In the genomic region with DNA sequence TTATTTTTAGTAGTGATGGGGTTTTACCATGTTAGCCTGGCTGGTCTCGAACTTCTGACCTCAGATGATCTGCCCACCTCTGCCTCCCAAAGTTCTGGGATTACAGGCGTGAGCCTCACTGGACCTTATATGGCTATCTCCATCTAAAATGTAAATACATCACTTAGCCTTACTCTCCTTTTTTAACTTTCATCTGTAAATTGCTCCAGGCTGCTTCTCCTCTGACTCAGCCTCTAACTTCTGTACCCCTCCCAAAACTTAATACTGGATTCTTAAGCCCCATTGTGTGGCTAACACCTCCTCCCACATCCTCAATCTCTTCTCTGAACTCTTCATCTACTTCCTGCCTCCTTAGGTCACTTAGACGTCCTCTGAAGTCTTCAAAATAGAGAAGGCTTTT, we compare ENCODE assay signal across 9 cellular contexts. TPM values are rescaled to one million over a fixed set of nuclear protein-coding genes. Genes with fewer than 3 reads are reported as not detected.
DNase-seq lines count a peak whose midpoint lies in the region; ATAC-seq, FAIRE-seq and TF ChIP-seq lines count a peak whose summit lies in the region.
"Had no signal": no experiment of that assay in that cellular context is flagged by ENCODE, and none has a peak within 500 bp of the region (broad histone marks: within the 10 kb centered on the region; RNA-seq: fewer than 3 reads in every experiment).

No MANE protein-coding gene starts in this region.

- H3K4me1 ChIP-seq in SJSA1 (replicated peaks) (peaks cover 50% of the 10 kb centered on the region), HepG2 (ENCODE audit: insufficient read depth, low read length) (peaks cover 45% of the 10 kb centered on the region)

- WGBS in HepG2 (ENCODE audit: low lambda C conversion rate): 81% methylated on average over 3 of the region's 3 CpGs

- H2AFZ ChIP-seq in HepG2 (ENCODE audit: low read length): no peak overlapping the region

- BruUV-seq in HepG2 (replicated peaks; lab: Mats Ljungman, UMichigan): no TSS peak

- TF ChIP-seq RAD21 in HepG2 (CRISPR knock-in tag; IDR thresholded peaks at IDR 0.05): no peak

- TF ChIP-seq POLR2A in HepG2 (IDR thresholded peaks at IDR 0.05; ENCODE audit: insufficient read depth in 1 of 2, low read depth in 2 of 2, low read length in 2 of 2): no peak

- TF ChIP-seq CTCF in epithelial cell of esophagus (IDR thresholded peaks at IDR 0.05; ENCODE audit: insufficient read depth, low read depth, low read length, missing control alignments) (no peak), HepG2 (CRISPR knock-in tag; IDR thresholded peaks at IDR 0.05) (no peak)

- CTCF ChIA-PET in HepG2 (lab: Yijun Ruan, JAX; ENCODE audit: low intra/inter-chr PET ratio, low total read pairs): no interaction called here

- H4K20me1 ChIP-seq in HepG2 (ENCODE audit: insufficient read depth, low read length): no peaks in the 10 kb centered on the region

- no peak overlapping the region for H3K4me2 ChIP-seq in HepG2 (ENCODE audit: low read depth, low read length)

- no peak for TF ChIP-seq EP300 in HepG2 (IDR thresholded peaks at IDR 0.05; ENCODE audit: low read depth in 2 of 2, low read length in 2 of 2)
- no peak for TF ChIP-seq EP300 in HepG2 (CRISPR knock-in tag; IDR thresholded peaks at IDR 0.05; ENCODE audit: borderline replicate concordance)

- POLR2A ChIA-PET in HepG2 (lab: Yijun Ruan, JAX): no interaction called here

- ATAC-seq in HepG2: no peak
- ATAC-seq: pancreas had no signal

- peaks cover 39% of the 10 kb centered on the region for H3K79me2 ChIP-seq in HepG2 (ENCODE audit: insufficient read depth, low read length)

- in situ Hi-C loops in HepG2 (cut with HindIII; ENCODE audit: extremely low pct_ligation_motif_present, low pct_unique_long_range_greater_than_20kb): no loop called here

- H3K36me3 ChIP-seq in SJSA1 (peaks cover 3% of the 10 kb centered on the region; the same call in 1 of the 2 replicates), HepG2 (replicated peaks in 1 of 2; ENCODE audit: control insufficient read depth in 1 of 2, insufficient read depth in 2 of 2, low read length in 2 of 2) (no peaks in the 10 kb centered on the region), H7 (replicated peaks; ENCODE audit: control insufficient read depth, insufficient read depth, low read length) (no peaks in the 10 kb centered on the region)
- H3K36me3 ChIP-seq: pancreas had no signal

- no peak for FAIRE-seq in HepG2 (lab: Jason Lieb, UNC)
- FAIRE-seq: pancreas had no signal

- H3K27me3 ChIP-seq in SJSA1 (replicated peaks) (no peaks in the 10 kb centered on the region), HepG2 (ENCODE audit: control insufficient read depth in 1 of 2, insufficient read depth in 2 of 2, low read length in 2 of 2) (no peaks in the 10 kb centered on the region; a peak in 1 of 5 replicates), H7 (ENCODE audit: control insufficient read depth, insufficient read depth, low read length) (peaks cover 4% of the 10 kb centered on the region; the same call in 1 of the 2 replicates)
- H3K27me3 ChIP-seq: pancreas had no signal

- H3K9ac ChIP-seq in HepG2 (ENCODE audit: insufficient read depth, low read depth, low read length): no peak overlapping the region; the same call in 1 of the 2 replicates

- no peak overlapping the region for H3K4me3 ChIP-seq in SJSA1
- H3K4me3 ChIP-seq in epithelial cell of esophagus (ENCODE audit: low read length): no peak overlapping the region
- no peak overlapping the region for H3K4me3 ChIP-seq in HepG2 (replicated peaks in 1 of 3; ENCODE audit: insufficient read depth in 1 of 3, low read depth in 2 of 3, low read length in 3 of 3)
- no peak overlapping the region for H3K4me3 ChIP-seq in H7 (ENCODE audit: insufficient read depth, low read depth, low read length)
- H3K4me3 ChIP-seq: pancreas had no signal

- H3K9me3 ChIP-seq in SJSA1 (replicated peaks) (peaks cover 3% of the 10 kb centered on the region; the same call in 1 of the 2 replicates), HepG2 (ENCODE audit: low read length) (no peaks in the 10 kb centered on the region)
- H3K9me3 ChIP-seq: pancreas had no signal

- peak; percentile 12 to 22 for DNase-seq in activated CD4-positive, alpha-beta T cell treated with anti-CD3 and anti-CD28 coated beads for 4 hours
- no peak for DNase-seq in activated CD4-positive, alpha-beta T cell treated with anti-CD3 and anti-CD28 coated beads for 1 hour
- DNase-seq in SJSA1 (ENCODE audit: low read depth in 1 of 2, low spot score in 2 of 2) (peak; percentile 51 to 68), epithelial cell of esophagus (ENCODE audit: low read depth) (peak; percentile 35), HepG2 (ENCODE audit: low spot score) (no peak), NCI-H128 (lab: John Stamatoyannopoulos, UW; ENCODE audit: unreplicated experiment) (no peak), H7 (no peak)
- peak; percentile 2 for DNase-seq in stimulated activated naive CD4-positive, alpha-beta T cell treated with Interleukin-2 at 50 U/mL for 16 hours (lab: John Stamatoyannopoulos, UW)
- DNase-seq: pancreas had no signal

- intact Hi-C loops in HepG2 (cut with micrococcal nuclease; ENCODE audit: unreplicated experiment): no loop called here

- 0 out of 2 replicates have a peak overlapping the region, but pooled peaks have one; percentile 11 for H3K27ac ChIP-seq in SJSA1
- no peak overlapping the region for H3K27ac ChIP-seq in HepG2 (ENCODE audit: extremely low read length, insufficient read depth, low read length)
- H3K27ac ChIP-seq: pancreas had no signal

TF ChIP-seq in HepG2, 621 proteins besides CTCF, POLR2A, EP300 and RAD21 (continues in another document):
- TF ChIP-seq ZNF101 (CRISPR knock-in tag; IDR thresholded peaks at IDR 0.05; ENCODE audit: borderline replicate concordance, low read depth) (no peak), EED (CRISPR knock-in tag; IDR thresholded peaks at IDR 0.05) (no peak), SRY (CRISPR knock-in tag; IDR thresholded peaks at IDR 0.05) (no peak), SNAPC2 (CRISPR knock-in tag; IDR thresholded peaks at IDR 0.05) (no peak), JDP2 (CRISPR knock-in tag; IDR thresholded peaks at IDR 0.05; ENCODE audit: borderline replicate concordance) (no peak), MLLT10 (CRISPR knock-in tag; IDR thresholded peaks at IDR 0.05) (no peak), ZNF75D (CRISPR knock-in tag; IDR thresholded peaks at IDR 0.05; ENCODE audit: borderline replicate concordance) (no peak), HMG20A (CRISPR knock-in tag; IDR thresholded peaks at IDR 0.05; ENCODE audit: borderline replicate concordance) (no peak)

RNA-seq across cellular contexts. Expression of a gene that starts 4.0 kb away (rescaled TPM):
- total RNA-seq in SJSA1 (2014; rRNA removed; shearing (Covaris generic)): 6.4 and 10.2 TPM in 2 replicates
- total RNA-seq in HepG2 (2016; rRNA removed; fragmentation: Illumina TruSeq; extraction: Trizol): 12.4 and 18.9 TPM in 2 replicates
- 1.1 and 1.5 TPM in 2 replicates for total RNA-seq in HepG2 (2016; cell fraction: cytosol; rRNA removed; fragmentation: Illumina TruSeq; extraction: Trizol; ENCODE audit: low read depth)
- total RNA-seq in HepG2 (2016; cell fraction: insoluble cytoplasmic fraction; rRNA removed; fragmentation: Illumina TruSeq; extraction: Trizol): 12.6 and 18.4 TPM in 2 replicates
- total RNA-seq in HepG2 (2016; cell fraction: membrane; rRNA removed; fragmentation: Illumina TruSeq; extraction: Trizol): 5.4 and 5.7 TPM in 2 replicates
- total RNA-seq in HepG2 (2016; cell fraction: nucleus; rRNA removed; fragmentation: Illumina TruSeq; extraction: Trizol): 10.8 and 11.5 TPM in 2 replicates
- polyA plus RNA-seq in HepG2 (2011; rRNA removed): 4.4 TPM in 2 replicates
- polyA plus RNA-seq in HepG2 (2011; cell fraction: cytosol; rRNA removed): 4.3 and 5.1 TPM in 2 replicates
- 4.9 and 6.3 TPM in 2 replicates for polyA plus RNA-seq in HepG2 (2011; cell fraction: nucleus; rRNA removed)
- 6.1 and 6.8 TPM in 2 replicates for polyA plus RNA-seq in HepG2 (2012)
- polyA plus RNA-seq in HepG2 (2016; cell fraction: cytosol; fragmentation: Illumina TruSeq; extraction: Trizol; ENCODE audit: low read depth): 0.32 and 0.33 TPM in 2 replicates
- 11.2 and 11.4 TPM in 2 replicates for polyA plus RNA-seq in HepG2 (2016; cell fraction: insoluble cytoplasmic fraction; fragmentation: Illumina TruSeq; extraction: Trizol; ENCODE audit: low read depth)
- polyA plus RNA-seq in HepG2 (2016; cell fraction: membrane; fragmentation: Illumina TruSeq; extraction: Trizol; ENCODE audit: low read depth): 1.5 TPM in 2 replicates
- polyA plus RNA-seq in HepG2 (2016; cell fraction: nucleus; fragmentation: Illumina TruSeq; extraction: Trizol; ENCODE audit: insufficient read depth, low read depth): 7.7 and 8.6 TPM in 2 replicates
- polyA minus RNA-seq in HepG2 (2011; rRNA and poly(A)+ RNA removed; ENCODE audit: low replicate concordance): 5.0 and 13.7 TPM in 2 replicates
- polyA minus RNA-seq in HepG2 (2011; cell fraction: cytosol; rRNA and poly(A)+ RNA removed): 8.2 and 8.9 TPM in 2 replicates
- 11.2 and 12.4 TPM in 2 replicates for polyA minus RNA-seq in HepG2 (2011; cell fraction: nucleus; rRNA and poly(A)+ RNA removed)
- total RNA-seq in H7 (2014; rRNA removed; shearing (Covaris generic)): 9.7 and 18.0 TPM in 2 replicates

RNA-seq across cellular contexts. Expression of a gene that starts 36.7 kb away (rescaled TPM):
- 31.5 and 73.3 TPM in 2 replicates for total RNA-seq in SJSA1 (2014; rRNA removed; shearing (Covaris generic))
- 28.6 and 42.0 TPM in 2 replicates for total RNA-seq in HepG2 (2016; rRNA removed; fragmentation: Illumina TruSeq; extraction: Trizol)
- 5.6 and 7.9 TPM in 2 replicates for total RNA-seq in HepG2 (2016; cell fraction: cytosol; rRNA removed; fragmentation: Illumina TruSeq; extraction: Trizol; ENCODE audit: low read depth)
- total RNA-seq in HepG2 (2016; cell fraction: insoluble cytoplasmic fraction; rRNA removed; fragmentation: Illumina TruSeq; extraction: Trizol): 27.9 and 47.6 TPM in 2 replicates
- 14.2 and 16.6 TPM in 2 replicates for total RNA-seq in HepG2 (2016; cell fraction: membrane; rRNA removed; fragmentation: Illumina TruSeq; extraction: Trizol)
- 10.3 and 11.5 TPM in 2 replicates for total RNA-seq in HepG2 (2016; cell fraction: nucleus; rRNA removed; fragmentation: Illumina TruSeq; extraction: Trizol)
- polyA plus RNA-seq in HepG2 (2011; rRNA removed): 9.4 and 13.6 TPM in 2 replicates
- polyA plus RNA-seq in HepG2 (2011; cell fraction: cytosol; rRNA removed): 5.2 and 7.7 TPM in 2 replicates
- polyA plus RNA-seq in HepG2 (2011; cell fraction: nucleus; rRNA removed): 1.6 and 1.7 TPM in 2 replicates
- 9.3 and 10.7 TPM in 2 replicates for polyA plus RNA-seq in HepG2 (2012)
- 5.3 and 8.1 TPM in 2 replicates for polyA plus RNA-seq in HepG2 (2016; cell fraction: cytosol; fragmentation: Illumina TruSeq; extraction: Trizol; ENCODE audit: low read depth)
- 47.7 and 48.3 TPM in 2 replicates for polyA plus RNA-seq in HepG2 (2016; cell fraction: insoluble cytoplasmic fraction; fragmentation: Illumina TruSeq; extraction: Trizol; ENCODE audit: low read depth)
- 10.6 and 11.9 TPM in 2 replicates for polyA plus RNA-seq in HepG2 (2016; cell fraction: membrane; fragmentation: Illumina TruSeq; extraction: Trizol; ENCODE audit: low read depth)
- polyA plus RNA-seq in HepG2 (2016; cell fraction: nucleus; fragmentation: Illumina TruSeq; extraction: Trizol; ENCODE audit: insufficient read depth, low read depth): 16.8 and 18.8 TPM in 2 replicates
- 9.8 and 17.0 TPM in 2 replicates for polyA minus RNA-seq in HepG2 (2011; rRNA and poly(A)+ RNA removed; ENCODE audit: low replicate concordance)
- 7.9 and 9.6 TPM in 2 replicates for polyA minus RNA-seq in HepG2 (2011; cell fraction: cytosol; rRNA and poly(A)+ RNA removed)
- polyA minus RNA-seq in HepG2 (2011; cell fraction: nucleus; rRNA and poly(A)+ RNA removed): 6.8 and 7.8 TPM in 2 replicates
- 9.3 and 14.4 TPM in 2 replicates for total RNA-seq in H7 (2014; rRNA removed; shearing (Covaris generic))

Comparison
In these comparisons a context has a peak if more than half of its experiments do, and no peak if none do; other contexts are left out.
1. DNase-seq: peak in activated CD4-positive, alpha-beta T cell treated with anti-CD3 and anti-CD28 coated beads for 4 hours (2 of 2), SJSA1 (2 of 2), epithelial cell of esophagus (single experiment) and stimulated activated naive CD4-positive, alpha-beta T cell treated with Interleukin-2 at 50 U/mL for 16 hours (single experiment); none in activated CD4-positive, alpha-beta T cell treated with anti-CD3 and anti-CD28 coated beads for 1 hour (single experiment), HepG2 (single experiment), NCI-H128 (single experiment) and H7 (single experiment).